ENCODE assay signal across 17 cellular contexts in the genomic region with DNA sequence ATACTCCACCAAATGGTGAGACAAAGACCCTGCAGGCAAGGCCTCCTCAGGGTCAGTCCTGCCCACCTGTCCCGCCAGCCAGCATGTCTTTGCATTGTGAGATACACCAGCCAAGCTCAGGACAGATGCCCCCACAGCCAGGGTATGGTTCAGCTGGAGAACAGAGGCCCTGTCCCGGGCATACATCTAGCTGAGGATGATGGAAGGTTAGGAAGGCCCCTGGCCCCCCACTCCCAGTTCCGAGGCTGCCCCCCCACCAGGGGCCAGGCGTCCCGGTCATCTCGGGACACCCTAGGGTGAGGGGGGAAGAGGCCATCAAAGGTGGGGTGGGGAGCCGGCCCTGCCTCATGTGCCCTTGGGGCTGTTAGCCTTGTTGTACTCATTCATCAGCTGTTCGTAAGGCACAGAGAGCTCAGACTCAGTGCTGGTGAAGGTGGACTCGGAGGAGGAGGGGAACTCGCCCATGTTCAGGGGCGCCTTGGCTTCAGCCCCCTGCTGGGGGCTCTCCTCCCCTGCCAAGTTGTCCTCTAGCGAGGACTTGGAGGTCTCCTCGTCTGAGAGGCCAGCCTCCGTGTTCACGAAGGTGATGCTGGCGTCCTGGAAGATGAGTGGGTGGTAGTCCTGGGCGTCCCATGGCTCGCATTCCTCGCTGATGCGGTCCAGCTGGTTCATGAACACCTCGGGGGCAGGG. TPM values are rescaled to one million over a fixed set of nuclear protein-coding genes. Genes with fewer than 3 reads are reported as not detected.
"Had no signal": no experiment of that assay in that cellular context is flagged by ENCODE, and none has a peak within 500 bp of the region (broad histone marks: within the 10 kb centered on the region; RNA-seq: fewer than 3 reads in every experiment).

No MANE protein-coding gene starts in this region.

- H3K36me3 ChIP-seq: colonic mucosa, gastrocnemius medialis, left ventricle myocardium inferior, right atrium auricular region, sigmoid colon had no signal

- DNase-seq: effector CD4-positive, alpha-beta T cell; sigmoid colon; stimulated activated CD4-positive, alpha-beta T cell treated with anti-CD3 and anti-CD28 coated beads, Interleukin-12 subunit alpha, Interleukin-12 subunit beta, amount 100 ng/mL, for 4 hours; stimulated activated CD4-positive, alpha-beta T cell treated with anti-CD3 and anti-CD28 coated beads, Interleukin-2, amount 100 ng/mL, for 48 hours; stimulated activated naive CD4-positive, alpha-beta T cell treated with Interleukin-2 at 50 U/mL for 16 hours had no signal

- H3K9me3 ChIP-seq: colonic mucosa, gastrocnemius medialis, left ventricle myocardium inferior, lower lobe of right lung, right atrium auricular region, sigmoid colon, testis, transverse colon had no signal

- H3K4me1 ChIP-seq: gastrocnemius medialis, left ventricle myocardium inferior, right atrium auricular region, sigmoid colon, testis had no signal

- H3K27me3 ChIP-seq: colonic mucosa, gastrocnemius medialis, right atrium auricular region, sigmoid colon, testis, transverse colon had no signal

- H3K27ac ChIP-seq: colonic mucosa, gastrocnemius medialis, left ventricle myocardium inferior, lower lobe of right lung, right atrium auricular region, testis had no signal

- H3K4me3 ChIP-seq: colonic mucosa, gastrocnemius medialis, left ventricle myocardium inferior, lower lobe of right lung, right atrium auricular region, sigmoid colon, skin epidermis, testis, transverse colon had no signal

RNA-seq across cellular contexts. Expression of a gene that starts 38.6 kb away (rescaled TPM):
- total RNA-seq: dermis microvascular lymphatic vessel endothelial cell, fibroblast of villous mesenchyme, myocyte, osteocyte had no signal
